In genomic region chr13:76790519-76791289, GRCh38 we compare ENCODE assay signal across 21 cellular contexts.
DNase-seq lines count a peak whose midpoint lies in the region; ATAC-seq, FAIRE-seq and TF ChIP-seq lines count a peak whose summit lies in the region.
"Had no signal": no experiment of that assay in that cellular context is flagged by ENCODE, and none has a peak within 500 bp of the region (broad histone marks: within the 10 kb centered on the region; RNA-seq: fewer than 3 reads in every experiment).

No MANE protein-coding gene starts in this region.

- no peak for TF ChIP-seq CTCF in GM23338 (conservative IDR thresholded peaks at IDR 0.05; ENCODE audit: low read depth in 2 of 2)
- TF ChIP-seq CTCF in astrocyte (IDR thresholded peaks at IDR 0.05; ENCODE audit: insufficient read depth, low read depth, low read length): no peak

- H3K36me3 Mint-ChIP-seq in GM23338 (ENCODE audit: low read depth) (no peaks in the 10 kb centered on the region), astrocyte (ENCODE audit: low read depth, unreplicated experiment) (no peaks in the 10 kb centered on the region)
- no peaks in the 10 kb centered on the region for H3K36me3 Mint-ChIP-seq in activated CD4-positive, alpha-beta memory T cell treated with anti-CD3 and anti-CD28 coated beads, Interleukin-2, amount 10 ng/mL, durations not matched to agents 7 days and 5 days (ENCODE audit: low read depth)
- H3K36me3 Mint-ChIP-seq: CD4-positive, CD25-positive, alpha-beta regulatory T cell; naive thymus-derived CD4-positive, alpha-beta T cell had no signal

- peak; percentile 74 for DNase-seq in DMS153 (lab: John Stamatoyannopoulos, UW)
- DNase-seq in GM23338 (ENCODE audit: low spot score): no peak
- no peak for DNase-seq in astrocyte (ENCODE audit: low read depth)
- peak; percentile 14 for DNase-seq in medulla oblongata (ENCODE audit: extremely low spot score)
- DNase-seq in activated CD4-positive, alpha-beta memory T cell treated with anti-CD3 and anti-CD28 coated beads, Interleukin-2, amount 10 ng/mL, durations not matched to agents 7 days and 5 days: no peak
- no peak for DNase-seq in erythroblast (lab: John Stamatoyannopoulos, UW)
- no peak for DNase-seq in NCI-H2107 treated with DMSO at 0.1 percent for 48 hours (lab: John Stamatoyannopoulos, UW; ENCODE audit: unreplicated experiment)
- DNase-seq: activated CD4-positive, alpha-beta T cell treated with anti-CD3 and anti-CD28 coated beads, Interleukin-2, amount 50 U/mL, for 4 hours; CD4-positive, CD25-positive, alpha-beta regulatory T cell; effector memory CD8-positive, alpha-beta T cell; GDM1; HFFc6; KBM-7; naive thymus-derived CD4-positive, alpha-beta T cell; NCI-H1436; NCI-H526 treated with DMSO at 0.1 percent for 48 hours; SJCRH30; stimulated activated CD8-positive, alpha-beta memory T cell treated with anti-CD3 and anti-CD28 coated beads, Interleukin-4, amount 100 ng/mL, for 48 hours; tibial artery had no signal

- H3K4me1 ChIP-seq in GM23338 (ENCODE audit: insufficient read depth): no peaks in the 10 kb centered on the region; the same call in none of the 2 replicates
- peaks cover 19% of the 10 kb centered on the region for H3K4me1 ChIP-seq in astrocyte (ENCODE audit: insufficient read depth, low read length)
- H3K4me1 ChIP-seq: SJCRH30 had no signal

- H3K27ac Mint-ChIP-seq in GM23338 (no peak overlapping the region), astrocyte (ENCODE audit: unreplicated experiment) (no peak overlapping the region)
- H3K27ac Mint-ChIP-seq in activated CD4-positive, alpha-beta memory T cell treated with anti-CD3 and anti-CD28 coated beads, Interleukin-2, amount 10 ng/mL, durations not matched to agents 7 days and 5 days: no peak overlapping the region
- H3K27ac Mint-ChIP-seq: activated T-helper 17 cell treated with anti-CD3 and anti-CD28 coated beads, Interleukin-2, amount 50 U/mL, for 72 hours; effector memory CD8-positive, alpha-beta T cell; HFFc6 had no signal

- no peak for TF ChIP-seq POLR2A in erythroblast (IDR thresholded peaks at IDR 0.05; ENCODE audit: low read length)

- no peaks in the 10 kb centered on the region for H3K27me3 Mint-ChIP-seq in GM23338 (ENCODE audit: insufficient read depth, low read depth, poor library complexity)
- H3K27me3 Mint-ChIP-seq in astrocyte (ENCODE audit: low read depth, unreplicated experiment): no peaks in the 10 kb centered on the region
- H3K27me3 Mint-ChIP-seq in activated CD4-positive, alpha-beta memory T cell treated with anti-CD3 and anti-CD28 coated beads, Interleukin-2, amount 10 ng/mL, durations not matched to agents 7 days and 5 days: peaks cover 3% of the 10 kb centered on the region
- H3K27me3 Mint-ChIP-seq: activated T-helper 17 cell treated with anti-CD3 and anti-CD28 coated beads, Interleukin-2, amount 50 U/mL, for 72 hours had no signal

- FAIRE-seq in astrocyte (lab: Jason Lieb, UNC): no peak
- FAIRE-seq: keratinocyte had no signal

- H3K4me3 Mint-ChIP-seq in GM23338: no peak overlapping the region
- H3K4me3 Mint-ChIP-seq in astrocyte (ENCODE audit: unreplicated experiment): no peak overlapping the region
- no peak overlapping the region for H3K4me3 Mint-ChIP-seq in activated CD4-positive, alpha-beta memory T cell treated with anti-CD3 and anti-CD28 coated beads, Interleukin-2, amount 10 ng/mL, durations not matched to agents 7 days and 5 days
- H3K4me3 Mint-ChIP-seq: activated T-helper 17 cell treated with anti-CD3 and anti-CD28 coated beads, Interleukin-2, amount 50 U/mL, for 72 hours; CD4-positive, CD25-positive, alpha-beta regulatory T cell; effector memory CD8-positive, alpha-beta T cell; HFFc6; naive thymus-derived CD4-positive, alpha-beta T cell had no signal

- CTCF ChIA-PET in activated CD4-positive, alpha-beta memory T cell treated with anti-CD3 and anti-CD28 coated beads, Interleukin-2, amount 10 ng/mL, durations not matched to agents 7 days and 5 days (lab: Charles Lee): no interaction called here

- no peaks in the 10 kb centered on the region for H3K79me2 ChIP-seq in GM23338 (replicated peaks; ENCODE audit: insufficient read depth)
- H3K79me2 ChIP-seq in astrocyte (ENCODE audit: insufficient read depth, low read length): no peaks in the 10 kb centered on the region

- H3K9me3 ChIP-seq in astrocyte (ENCODE audit: insufficient read depth, low read depth, low read length): no peaks in the 10 kb centered on the region
- H3K9me3 ChIP-seq: SJCRH30 had no signal

- no peaks in the 10 kb centered on the region for H3K27me3 ChIP-seq in GM23338 (ENCODE audit: insufficient read depth)
- H3K27me3 ChIP-seq in astrocyte (ENCODE audit: insufficient read depth, low read length): no peaks in the 10 kb centered on the region
- H3K27me3 ChIP-seq: SJCRH30, tibial artery had no signal

- no peaks in the 10 kb centered on the region for H4K20me1 ChIP-seq in GM23338 (replicated peaks; ENCODE audit: insufficient read depth)
- no peaks in the 10 kb centered on the region for H4K20me1 ChIP-seq in astrocyte (ENCODE audit: insufficient read depth, low read length)

- H3K9me3 Mint-ChIP-seq in GM23338 (no peaks in the 10 kb centered on the region), astrocyte (ENCODE audit: unreplicated experiment) (no peaks in the 10 kb centered on the region)
- no peaks in the 10 kb centered on the region for H3K9me3 Mint-ChIP-seq in activated CD4-positive, alpha-beta memory T cell treated with anti-CD3 and anti-CD28 coated beads, Interleukin-2, amount 10 ng/mL, durations not matched to agents 7 days and 5 days
- H3K9me3 Mint-ChIP-seq: activated T-helper 17 cell treated with anti-CD3 and anti-CD28 coated beads, Interleukin-2, amount 50 U/mL, for 72 hours; effector memory CD8-positive, alpha-beta T cell; HFFc6 had no signal

- ATAC-seq in GM23338: no peak
- ATAC-seq: activated T-helper 17 cell treated with anti-CD3 and anti-CD28 coated beads, Interleukin-2, amount 50 U/mL, for 72 hours; effector memory CD8-positive, alpha-beta T cell; naive thymus-derived CD4-positive, alpha-beta T cell had no signal

- no peaks in the 10 kb centered on the region for H3F3A ChIP-seq in GM23338 (replicated peaks; ENCODE audit: low read depth)

- no peaks in the 10 kb centered on the region for H3K9me2 ChIP-seq in GM23338 (ENCODE audit: insufficient read depth)

- H2AFZ ChIP-seq in GM23338 (peak overlapping the region; percentile 91), astrocyte (ENCODE audit: low read depth, low read length) (peak overlapping the region; percentile 29)

- H3K4me2 ChIP-seq in GM23338 (no peak overlapping the region), astrocyte (ENCODE audit: low read length) (peak overlapping the region; percentile 36)

- H3K36me3 ChIP-seq in GM23338 (ENCODE audit: insufficient read depth): no peaks in the 10 kb centered on the region
- H3K36me3 ChIP-seq in astrocyte (ENCODE audit: insufficient read depth, low read length): no peaks in the 10 kb centered on the region
- H3K36me3 ChIP-seq: SJCRH30, tibial artery had no signal

- POLR2A ChIA-PET in activated CD4-positive, alpha-beta memory T cell treated with anti-CD3 and anti-CD28 coated beads, Interleukin-2, amount 10 ng/mL, durations not matched to agents 7 days and 5 days (lab: Charles Lee): no interaction called here

- H3K4me3 ChIP-seq in GM23338 (no peak overlapping the region), astrocyte (ENCODE audit: insufficient read depth, low read depth, low read length) (no peak overlapping the region)
- H3K4me3 ChIP-seq: SJCRH30, tibial artery had no signal

- no peak overlapping the region for H3K9ac ChIP-seq in astrocyte (ENCODE audit: low read length)

- no peak overlapping the region for H3K27ac ChIP-seq in GM23338 (ENCODE audit: low read depth)
- no peak overlapping the region for H3K27ac ChIP-seq in astrocyte (ENCODE audit: low read depth, low read length)
- H3K27ac ChIP-seq: SJCRH30, tibial artery had no signal

- peaks cover 28% of the 10 kb centered on the region for H3K4me1 Mint-ChIP-seq in GM23338
- H3K4me1 Mint-ChIP-seq in astrocyte (ENCODE audit: low read depth, unreplicated experiment): peaks cover 14% of the 10 kb centered on the region
- H3K4me1 Mint-ChIP-seq in activated CD4-positive, alpha-beta memory T cell treated with anti-CD3 and anti-CD28 coated beads, Interleukin-2, amount 10 ng/mL, durations not matched to agents 7 days and 5 days: no peaks in the 10 kb centered on the region
- H3K4me1 Mint-ChIP-seq: activated T-helper 17 cell treated with anti-CD3 and anti-CD28 coated beads, Interleukin-2, amount 50 U/mL, for 72 hours; CD4-positive, CD25-positive, alpha-beta regulatory T cell had no signal

TF ChIP-seq in GM23338, 12 proteins besides CTCF, POLR2A, EP300 and RAD21 (continues in another document):
- TF ChIP-seq NANOG (IDR thresholded peaks at IDR 0.05; ENCODE audit: borderline replicate concordance): no peak
- TF ChIP-seq CREB1 (CRISPR knock-in tag; IDR thresholded peaks at IDR 0.05; ENCODE audit: low read depth): no peak
- no peak for TF ChIP-seq STAT1 (IDR thresholded peaks at IDR 0.05; ENCODE audit: unreplicated experiment)
- no peak for TF ChIP-seq POLR2AphosphoS5 (IDR thresholded peaks at IDR 0.05; ENCODE audit: low read depth)
- TF ChIP-seq REST (IDR thresholded peaks at IDR 0.05; ENCODE audit: unreplicated experiment): no peak
- no peak for TF ChIP-seq EZH2phosphoT487 (IDR thresholded peaks at IDR 0.05; ENCODE audit: unreplicated experiment)
- no peak for TF ChIP-seq JUNB (IDR thresholded peaks at IDR 0.05; ENCODE audit: unreplicated experiment)

Comparison
In these comparisons a context has a peak if more than half of its experiments do, and no peak if none do; other contexts are left out.
1. DNase-seq: peak in DMS153 (single experiment) and medulla oblongata (single experiment); none in GM23338 (single experiment), astrocyte (single experiment), activated CD4-positive, alpha-beta memory T cell treated with anti-CD3 and anti-CD28 coated beads, Interleukin-2, amount 10 ng/mL, durations not matched to agents 7 days and 5 days (single experiment), erythroblast (0 of 2) and NCI-H2107 treated with DMSO at 0.1 percent for 48 hours (single experiment).